24 cellular contexts compared by ENCODE assay signal in genomic region chr5:141826674-141827073, GRCh38. TPM values are rescaled to one million over a fixed set of nuclear protein-coding genes. Genes with fewer than 3 reads are reported as not detected.
A peak's percentile ranks its signal among the peaks of the same experiment; 100 is the strongest.
DNase-seq lines count a peak whose midpoint lies in the region; ATAC-seq, FAIRE-seq and TF ChIP-seq lines count a peak whose summit lies in the region.
"Had no signal": no experiment of that assay in that cellular context is flagged by ENCODE, and none has a peak within 500 bp of the region (broad histone marks: within the 10 kb centered on the region; RNA-seq: fewer than 3 reads in every experiment).

No MANE protein-coding gene starts in this region.

- H4K8ac ChIP-seq in H1 (ENCODE audit: extremely low read depth, insufficient read depth, low read length) = no peak overlapping the region

- no peak overlapping the region for H3K14ac ChIP-seq in H1 (ENCODE audit: insufficient read length)

- H3K4me2 ChIP-seq in H1 (ENCODE audit: insufficient read depth in 1 of 2, low read depth in 2 of 2, low read length in 2 of 2) (no peak overlapping the region), hepatocyte (no peak overlapping the region)
- H3K4me2 ChIP-seq: BLaER1 treated with 17β-estradiol and CSF1 and Interleukin-3, amounts not matched to agents 10 nM and 100 nM had no signal

- no peaks in the 10 kb centered on the region for H3K79me1 ChIP-seq in H1 (ENCODE audit: low read depth, low read length)

- no peak overlapping the region for H2BK120ac ChIP-seq in H1 (replicated peaks; ENCODE audit: low read depth, low read length)

- ATAC-seq in gastrocnemius medialis = no peak

- no peak for FAIRE-seq in H1 (lab: Jason Lieb, UNC)
- FAIRE-seq: frontal cortex had no signal

- H3K18ac ChIP-seq in H1 (ENCODE audit: extremely low read depth, low read length) = peak overlapping the region; percentile 26

- H3K27me3 ChIP-seq in H1 (replicated peaks in 1 of 4; ENCODE audit: control insufficient read depth in 3 of 4, extremely low read depth in 1 of 4, insufficient read depth in 3 of 4, low read length in 3 of 4) = no peaks in the 10 kb centered on the region
- peaks cover 8% of the 10 kb centered on the region for H3K27me3 ChIP-seq in hepatocyte
- no peaks in the 10 kb centered on the region for H3K27me3 ChIP-seq in gastrocnemius medialis
- H3K27me3 ChIP-seq: BLaER1 treated with 17β-estradiol and CSF1 and Interleukin-3, amounts not matched to agents 10 nM and 100 nM; SJCRH30; upper lobe of right lung had no signal

- H4K20me1 ChIP-seq in H1 (replicated peaks in 1 of 2; ENCODE audit: control insufficient read depth in 1 of 2, insufficient read depth in 2 of 2, low read length in 2 of 2) (no peaks in the 10 kb centered on the region), hepatocyte (ENCODE audit: insufficient read depth, poor library complexity, severe bottlenecking) (no peaks in the 10 kb centered on the region)
- H4K20me1 ChIP-seq: BLaER1 treated with 17β-estradiol and CSF1 and Interleukin-3, amounts not matched to agents 10 nM and 100 nM had no signal

- H3K23ac ChIP-seq in H1 (ENCODE audit: insufficient read length) = no peak overlapping the region

- H3K4me1 ChIP-seq in H1 (replicated peaks in 1 of 4; ENCODE audit: control insufficient read depth in 3 of 4, insufficient read depth in 4 of 4, low read length in 3 of 4) (peaks cover 8 to 24% (median 16%) of the 10 kb centered on the region in 4 experiments), hepatocyte (ENCODE audit: insufficient read depth) (peaks cover 7% of the 10 kb centered on the region), gastrocnemius medialis (peaks cover 8 to 12% of the 10 kb centered on the region in 2 donors)

- 0 out of 2 replicates have a peak overlapping the region, but pooled peaks have one; percentile 33 for H2BK15ac ChIP-seq in H1 (ENCODE audit: low read length)

- H3K79me2 ChIP-seq in H1 (ENCODE audit: control insufficient read depth in 1 of 2, insufficient read depth in 2 of 2, low read length in 2 of 2) (no peaks in the 10 kb centered on the region), hepatocyte (no peaks in the 10 kb centered on the region)

- TF ChIP-seq CTCF in H1 (IDR thresholded peaks at IDR 0.05; ENCODE audit: control extremely low read depth in 1 of 3, insufficient read depth in 1 of 3, low read depth in 1 of 3, low read length in 3 of 3) = no peak
- no peak for TF ChIP-seq CTCF in hepatocyte (IDR thresholded peaks at IDR 0.05; ENCODE audit: poor library complexity)
- TF ChIP-seq CTCF in gastrocnemius medialis (IDR thresholded peaks at IDR 0.05 in 4 of 5, conservative IDR thresholded peaks at IDR 0.05 in 1 of 5) = no peak
- TF ChIP-seq CTCF in lower leg skin (IDR thresholded peaks at IDR 0.05) = no peak

- intact Hi-C loops in gastrocnemius medialis (cut with DNase I; ENCODE audit: low total_unique reads) (no loop called here), lower leg skin (cut with DNase I; ENCODE audit: low total_unique reads) (no loop called here)

- no peaks in the 10 kb centered on the region for H3K23me2 ChIP-seq in H1 (ENCODE audit: low read depth, low read length)

- H2BK20ac ChIP-seq in H1 (ENCODE audit: low read length) = peak overlapping the region; percentile 49; the same call in 1 of the 2 replicates

- H3K9me2 ChIP-seq in hepatocyte (replicated peaks; ENCODE audit: insufficient read depth) = no peaks in the 10 kb centered on the region

- no peak for TF ChIP-seq RAD21 in H1 (IDR thresholded peaks at IDR 0.05 in 1 of 2, conservative IDR thresholded peaks at IDR 0.05 in 1 of 2; ENCODE audit: low read depth in 2 of 2, low read length in 2 of 2)

- no peak for TF ChIP-seq POLR2A in H1 (IDR thresholded peaks at IDR 0.05; ENCODE audit: control extremely low read depth in 1 of 2, low read depth in 2 of 2, low read length in 2 of 2)
- no peak for TF ChIP-seq POLR2A in gastrocnemius medialis (IDR thresholded peaks at IDR 0.05)
- no peak for TF ChIP-seq POLR2A in lower leg skin (IDR thresholded peaks at IDR 0.05)

- CTCF ChIA-PET in H1 (lab: Charles Lee; ENCODE audit: partially characterized antibody) = interaction anchor here (0.5 to 14.3 kb wide), 50 partner anchors 7 to 196 kb away, joined by 3 to 232 read pairs (median 6); partner anchors contain the start of genes FCHSD1, PCDH1 and PCDH12

- peak overlapping the region; percentile 59; the same call in 1 of the 2 replicates for H2AK5ac ChIP-seq in H1 (ENCODE audit: low read depth, low read length)

- POLR2A ChIA-PET in H1 (lab: Charles Lee; ENCODE audit: partially characterized antibody) = interaction anchor here (0.9 to 14.8 kb wide), 13 partner anchors 10 to 134 kb away, joined by 3 to 160 read pairs (median 4); partner anchors contain the start of gene PCDH1

- in situ Hi-C loops in gastrocnemius medialis (cut with MboI; ENCODE audit: low sequenced_read_pairs in 4 of 4) = no loop called here

- peak overlapping the region; percentile 49; the same call in 1 of the 2 replicates for H2BK5ac ChIP-seq in H1 (ENCODE audit: low read depth, low read length)

- TF ChIP-seq EP300 in H1 (IDR thresholded peaks at IDR 0.05; ENCODE audit: borderline replicate concordance in 1 of 2, low read depth in 2 of 2, low read length in 2 of 2) = no peak

- H3K27ac ChIP-seq in angular gyrus (ENCODE audit: low read depth, low read length) (peak overlapping the region; percentile 82), H1 (ENCODE audit: low read depth, low read length) (peak overlapping the region; percentile 36; the same call in 1 of the 2 replicates), hepatocyte (no peak overlapping the region), temporal lobe (ENCODE audit: low read depth, low read length) (peak overlapping the region; percentile 85), gastrocnemius medialis (peak overlapping the region in 2 of 4 donors; percentile 58 to 61)
- H3K27ac ChIP-seq: BLaER1 treated with 17β-estradiol and CSF1 and Interleukin-3, amounts not matched to agents 10 nM and 100 nM; SJCRH30; upper lobe of right lung; WERI-Rb-1 had no signal

- no peak overlapping the region for H3K4ac ChIP-seq in H1 (replicated peaks; ENCODE audit: insufficient read length, low read depth, low read length)

- DNase-seq in H1 (ENCODE audit: low read depth in 1 of 2, low spot score in 2 of 2) (no peak), hepatocyte (ENCODE audit: low spot score) (peak; percentile 20), DMS 273 (lab: John Stamatoyannopoulos, UW; ENCODE audit: unreplicated experiment) (no peak), NCI-H446 (lab: John Stamatoyannopoulos, UW) (no peak), gastrocnemius medialis (no peak), lower leg skin (ENCODE audit: low spot score in 2 of 2) (no peak)
- DNase-seq: activated CD4-positive, alpha-beta T cell treated with anti-CD3 and anti-CD28 coated beads for 48 hours; activated CD8-positive, alpha-beta memory T cell treated with anti-CD3 and anti-CD28 coated beads for 24 hours; activated T-cell treated with anti-CD3 and anti-CD28 coated beads for 4 hours; COR-L47; GDM1; hippocampal formation; NCI-H1694; NCI-H446 treated with DMSO at 0.1 percent for 48 hours; stimulated activated CD4-positive, alpha-beta T cell treated with anti-CD3 and anti-CD28 coated beads, Interleukin-15, amount 100 ng/mL, for 24 hours; T1000; upper lobe of right lung had no signal

- no peak overlapping the region for H3K9ac ChIP-seq in H1 (replicated peaks in 1 of 4; ENCODE audit: extremely low read depth in 1 of 4, low read depth in 3 of 4, low read length in 3 of 4)
- H3K9ac ChIP-seq: BLaER1 treated with 17β-estradiol and CSF1 and Interleukin-3, amounts not matched to agents 10 nM and 100 nM had no signal

- no peaks in the 10 kb centered on the region for H3K9me3 ChIP-seq in H1 (ENCODE audit: insufficient read depth in 2 of 2, low read depth in 1 of 2, low read length in 1 of 2)
- H3K9me3 ChIP-seq in hepatocyte (ENCODE audit: low read depth) = no peaks in the 10 kb centered on the region
- no peaks in the 10 kb centered on the region for H3K9me3 ChIP-seq in gastrocnemius medialis
- H3K9me3 ChIP-seq: BLaER1 treated with 17β-estradiol and CSF1 and Interleukin-3, amounts not matched to agents 10 nM and 100 nM; esophagus muscularis mucosa; SJCRH30; upper lobe of right lung had no signal

- peak overlapping the region; percentile 80; the same call in 1 of the 2 replicates for H2BK12ac ChIP-seq in H1 (ENCODE audit: low read depth, low read length)

- no peak overlapping the region for H3K56ac ChIP-seq in H1 (replicated peaks; ENCODE audit: insufficient read length, low read depth, low read length)

- H3K36me3 ChIP-seq in H1 (ENCODE audit: control insufficient read depth in 2 of 4, insufficient read depth in 4 of 4, low read length in 3 of 4) (no peaks in the 10 kb centered on the region), hepatocyte (replicated peaks; ENCODE audit: insufficient read depth, low read depth) (no peaks in the 10 kb centered on the region), gastrocnemius medialis (no peaks in the 10 kb centered on the region)
- H3K36me3 ChIP-seq: BLaER1 treated with 17β-estradiol and CSF1 and Interleukin-3, amounts not matched to agents 10 nM and 100 nM; SJCRH30; upper lobe of right lung; WERI-Rb-1 had no signal

- H3K4me3 ChIP-seq in H1 (ENCODE audit: extremely low read depth in 1 of 4, insufficient read depth in 2 of 4, low read depth in 3 of 4, low read length in 4 of 4) (no peak overlapping the region), hepatocyte (no peak overlapping the region), gastrocnemius medialis (no peak overlapping the region), lower leg skin (ENCODE audit: low read depth, poor library complexity, severe bottlenecking) (no peak overlapping the region)
- H3K4me3 ChIP-seq: BLaER1 treated with 17β-estradiol and CSF1 and Interleukin-3, amounts not matched to agents 10 nM and 100 nM; esophagus muscularis mucosa; SJCRH30; upper lobe of right lung had no signal

- H4K91ac ChIP-seq in H1 (replicated peaks; ENCODE audit: insufficient read length, low read length) = peak overlapping the region; percentile 38

- no peak overlapping the region for H4K5ac ChIP-seq in H1 (ENCODE audit: insufficient read length, low read depth, low read length)

- no peak overlapping the region for H2AFZ ChIP-seq in H1 (ENCODE audit: low read length)
- no peak overlapping the region for H2AFZ ChIP-seq in hepatocyte

- WGBS in H1 (ENCODE audit: extremely low coverage in 1 of 2, insufficient coverage in 1 of 2, insufficient read length in 1 of 2, insufficient replicate concordance in 2 of 2, low coverage in 1 of 2, low lambda C conversion rate in 2 of 2, missing lambda C conversion rate in 1 of 2), 2 experiments = 85% methylated on average over 4 of the region's 4 CpGs; no CpG with 5 or more reads in 1 of the 2 experiments
- 57% methylated on average over 4 of the region's 4 CpGs for WGBS in hepatocyte (ENCODE audit: low lambda C conversion rate, missing lambda C conversion rate)
- WGBS in lower leg skin, 2 donors = 69 to 88% methylated on average over 4 of the region's 4 CpGs

RNA-seq across cellular contexts. Expression of gene PCDH1, which starts 51.5 kb away (rescaled TPM):
- 101 and 106 TPM in 2 replicates for total RNA-seq in H1 (2021; fragmentation: NEBNext Ultra II Directional; extraction: Animal tissue kit (Norgen Biotek cat#: 25700))
- polyA plus RNA-seq in H1 (2011; rRNA removed) (102 and 120 TPM in 2 replicates), hepatocyte (6.2 and 8.6 TPM in 2 replicates)
- 88.6 TPM for polyA plus RNA-seq in H1 (2011; cell fraction: cytosol; rRNA removed)
- polyA plus RNA-seq in H1 (2011; cell fraction: nucleus; rRNA removed) = 154 TPM
- polyA plus RNA-seq in H1 (2012, experiment 1 of 2) = 74.4 to 110 TPM (median 100 TPM) in 4 replicates
- 97.8 TPM for polyA plus RNA-seq in H1 (2012, experiment 2 of 2)
- polyA plus RNA-seq in H1 (2013, experiment 1 of 2) = 130 TPM
- polyA plus RNA-seq in H1 (2013, experiment 2 of 2) = 120 TPM
- 292 and 318 TPM in 2 replicates for polyA minus RNA-seq in H1 (2011; rRNA and poly(A)+ RNA removed)
- polyA minus RNA-seq in H1 (2011; cell fraction: cytosol; rRNA and poly(A)+ RNA removed) = 143 TPM
- 96.9 TPM for polyA minus RNA-seq in H1 (2011; cell fraction: nucleus; rRNA and poly(A)+ RNA removed)
- total RNA-seq in hepatocyte (10.5 and 10.8 TPM in 2 replicates), temporal lobe (49.2 TPM), gastrocnemius medialis (10 to 100 TPM; 15.9 to 20.8 (median 18.1) TPM), lower leg skin (100 to 1,000 TPM in 2 of 4 donors, 10 to 100 TPM in 2; 85.1 to 172 (median 119) TPM)
